Comparison of ENCODE assay signal across 12 cellular contexts in the genomic region with DNA sequence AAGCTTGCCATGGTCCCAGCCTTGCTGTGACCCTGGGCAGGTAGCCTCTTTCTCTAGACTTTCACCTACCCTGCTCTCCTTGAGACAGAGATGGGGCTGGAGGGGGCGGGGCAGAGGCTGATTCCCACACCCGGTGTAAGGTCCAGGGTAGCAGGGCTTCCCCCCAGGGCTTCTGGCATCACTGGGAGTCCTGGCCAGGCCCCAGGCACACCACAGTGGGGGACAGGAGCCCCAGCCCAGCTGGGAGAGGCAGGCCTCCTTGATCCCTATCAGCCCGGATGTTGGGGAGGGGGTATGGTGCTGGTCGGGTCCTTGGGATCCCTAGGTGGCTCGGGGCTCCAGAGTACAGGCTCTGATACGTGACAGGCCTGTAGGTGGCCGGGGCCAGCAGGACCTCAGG. TPM values are rescaled to one million over a fixed set of nuclear protein-coding genes. Genes with fewer than 3 reads are reported as not detected.
DNase-seq lines count a peak whose midpoint lies in the region; ATAC-seq, FAIRE-seq and TF ChIP-seq lines count a peak whose summit lies in the region.
"Had no signal": no experiment of that assay in that cellular context is flagged by ENCODE, and none has a peak within 500 bp of the region (broad histone marks: within the 10 kb centered on the region; RNA-seq: fewer than 3 reads in every experiment).

No MANE protein-coding gene starts in this region.

- FAIRE-seq in A549 (lab: Jason Lieb, UNC) = no peak

- peaks cover 4% of the 10 kb centered on the region; the same call in 1 of the 2 replicates for H3K36me3 ChIP-seq in HUES48 (ENCODE audit: control insufficient read depth, insufficient read depth, low read length)
- H3K36me3 ChIP-seq in colonic mucosa = no peaks in the 10 kb centered on the region

- no peak overlapping the region for H3K27ac Mint-ChIP-seq in nephron progenitor cell

- H3K36me3 Mint-ChIP-seq in nephron progenitor cell (ENCODE audit: low read depth) = peaks cover 11% of the 10 kb centered on the region

- ATAC-seq in A549 (no peak), GM18909 (IDR thresholded peaks at IDR 0.05; ENCODE audit: poor library complexity, unreplicated experiment) (no peak), GM18520 (IDR thresholded peaks at IDR 0.05; ENCODE audit: unreplicated experiment) (no peak)

- H3K27ac ChIP-seq in A549 (no peak overlapping the region), HUES48 (ENCODE audit: low read depth, low read length) (peak overlapping the region; percentile 93), colonic mucosa (no peak overlapping the region)

- 84% methylated on average over 6 of the region's 7 CpGs for WGBS in A549 (ENCODE audit: missing lambda C conversion rate)

- H3K9me3 Mint-ChIP-seq in nephron progenitor cell = peaks cover 4% of the 10 kb centered on the region

- CTCF ChIA-PET in A549 (lab: Yijun Ruan, JAX) = interaction anchor here (0.6 to 14.1 kb wide), 12 partner anchors 8 to 155 kb away, joined by 3 to 181 read pairs (median 21); a partner anchor contains a TSS

- H3K4me2 ChIP-seq in A549 = peak overlapping the region; percentile 81; the same call in 2 of the 3 replicates

- H3K4me1 Mint-ChIP-seq in nephron progenitor cell = peaks cover 35% of the 10 kb centered on the region

- H3K4me3 ChIP-seq in A549 = no peak overlapping the region
- H3K4me3 ChIP-seq in HUES48 (ENCODE audit: low read depth, low read length) = no peak overlapping the region
- no peak overlapping the region for H3K4me3 ChIP-seq in colonic mucosa

- H3K27me3 Mint-ChIP-seq in nephron progenitor cell (ENCODE audit: low read depth, poor library complexity) = peaks cover under 1% of the 10 kb centered on the region

- H3K27me3 ChIP-seq in HUES48 (ENCODE audit: control insufficient read depth, insufficient read depth, low read length) = no peaks in the 10 kb centered on the region
- no peaks in the 10 kb centered on the region for H3K27me3 ChIP-seq in colonic mucosa

- TF ChIP-seq POLR2A in A549 (IDR thresholded peaks at IDR 0.05; ENCODE audit: low read length) = no peak

- H3K9ac ChIP-seq in HUES48 (ENCODE audit: low read depth, low read length) (no peak overlapping the region; the same call in 1 of the 2 replicates), colonic mucosa (ENCODE audit: low read depth in 2 of 2, low read length in 2 of 2) (peak overlapping the region; percentile 58 to 85)

- H3K4me3 Mint-ChIP-seq in nephron progenitor cell = peak overlapping the region; percentile 90

- TF ChIP-seq CTCF in A549 (IDR thresholded peaks at IDR 0.05) (no peak), colonic mucosa (IDR thresholded peaks at IDR 0.05) (no peak), nephron progenitor cell (IDR thresholded peaks at IDR 0.05) (no peak)

- DNase-seq in A549 (ENCODE audit: low read depth in 1 of 2, low spot score in 1 of 2) (no peak), colonic mucosa (peak; percentile 65), nephron progenitor cell (no peak), NCI-H1436 treated with DMSO at 0.1 percent for 48 hours (lab: John Stamatoyannopoulos, UW) (no peak), activated gamma-delta T cell treated with Interleukin-2 at 50 U/mL for 16 hours (no peak)
- DNase-seq: occipital lobe had no signal

- H3K4me1 ChIP-seq in A549 (peaks cover 6% of the 10 kb centered on the region; the same call in 2 of the 3 replicates), HUES48 (ENCODE audit: control insufficient read depth, insufficient read depth, low read length) (peaks cover 11% of the 10 kb centered on the region; the same call in 1 of the 2 replicates), colonic mucosa (peaks cover 25% of the 10 kb centered on the region)

- TF ChIP-seq EP300 in A549 (IDR thresholded peaks at IDR 0.05) = no peak

- POLR2A ChIA-PET in A549 (lab: Yijun Ruan, JAX) = interaction anchor here (2.0 kb wide), 1 partner anchor 19 kb away, joined by 7 read pairs; a partner anchor contains a TSS

- no peak for TF ChIP-seq RAD21 in A549 (conservative IDR thresholded peaks at IDR 0.05 in 1 of 2, IDR thresholded peaks at IDR 0.05 in 1 of 2)

- intact Hi-C loops in colonic mucosa (cut with DNase I) = no loop called here

- no peaks in the 10 kb centered on the region for H3K9me3 ChIP-seq in A549
- no peaks in the 10 kb centered on the region for H3K9me3 ChIP-seq in HUES48 (ENCODE audit: control insufficient read depth, insufficient read depth, low read length)
- no peaks in the 10 kb centered on the region for H3K9me3 ChIP-seq in colonic mucosa

TF ChIP-seq in A549, 52 proteins besides CTCF, POLR2A, EP300 and RAD21:
- TF ChIP-seq ZSCAN20 (CRISPR knock-in tag; IDR thresholded peaks at IDR 0.05) (no peak), ZC3H11A (IDR thresholded peaks at IDR 0.05) (no peak), BHLHE40 (IDR thresholded peaks at IDR 0.05; ENCODE audit: low read depth, low read length) (no peak), HOXA7 (CRISPR knock-in tag; IDR thresholded peaks at IDR 0.05) (no peak)

RNA-seq across cellular contexts. Expression of a gene that starts 1.7 kb away (rescaled TPM):
- polyA plus RNA-seq in A549 (2011; rRNA removed) (1.8 and 2.6 TPM in 2 replicates), A549 (2017; fragmentation: RNase III; extraction: RNeasy Plus Mini Kit Qiagen cat#74134 plus additional on column Dnase treatment) (5.4 to 7.8 TPM (median 5.6 TPM) in 3 replicates)
- polyA plus RNA-seq in A549 (2012; cell fraction: cytosol; rRNA removed) = 10.3 and 13.0 TPM in 2 replicates
- 24.4 and 25.6 TPM in 2 replicates for polyA plus RNA-seq in A549 (2012; cell fraction: nucleus; rRNA removed)
- polyA minus RNA-seq in A549 (2011; rRNA and poly(A)+ RNA removed) = 1.0 and 3.1 TPM in 2 replicates
- total RNA-seq in colonic mucosa = 10 to 100 TPM; 35.1 to 52.5 TPM

RNA-seq across cellular contexts. Expression of a gene that starts 8.1 kb away (rescaled TPM):
- not detected in 2 replicates for polyA plus RNA-seq in A549 (2011; rRNA removed)
- not detected in 2 replicates for polyA plus RNA-seq in A549 (2012; cell fraction: cytosol; rRNA removed)
- not detected in 2 replicates for polyA plus RNA-seq in A549 (2012; cell fraction: nucleus; rRNA removed)
- not detected in 3 replicates for polyA plus RNA-seq in A549 (2017; fragmentation: RNase III; extraction: RNeasy Plus Mini Kit Qiagen cat#74134 plus additional on column Dnase treatment)
- not detected in 2 replicates for polyA minus RNA-seq in A549 (2011; rRNA and poly(A)+ RNA removed)
- 10 to 100 TPM in 1 of 2 donors, 1 to 10 TPM in 1; 7.8 to 19.3 TPM for total RNA-seq in colonic mucosa
- total RNA-seq: dermis microvascular lymphatic vessel endothelial cell; NCI-H460; occipital lobe; T-helper 1 cell treated with Interleukin-12 subunit alpha and Interleukin-12 subunit beta and Interleukin-4 antibody, amounts not matched to agents 30 ng/mL and 1 ng/mL, for 36 hours had no signal

RNA-seq across cellular contexts. Expression of a gene that starts 19.1 kb away (rescaled TPM):
- polyA plus RNA-seq in A549 (2011; rRNA removed) (1.4 and 1.8 TPM in 2 replicates), A549 (2017; fragmentation: RNase III; extraction: RNeasy Plus Mini Kit Qiagen cat#74134 plus additional on column Dnase treatment) (0.62 to 1.1 TPM (median 1.0 TPM) in 3 replicates)
- polyA plus RNA-seq in A549 (2012; cell fraction: cytosol; rRNA removed) = 1.5 and 2.3 TPM in 2 replicates
- polyA plus RNA-seq in A549 (2012; cell fraction: nucleus; rRNA removed) = 3.0 and 3.6 TPM in 2 replicates
- polyA minus RNA-seq in A549 (2011; rRNA and poly(A)+ RNA removed) = 1.2 TPM in 2 replicates
- 10 to 100 TPM; 10.6 to 13.8 TPM for total RNA-seq in colonic mucosa
- total RNA-seq: dermis microvascular lymphatic vessel endothelial cell; NCI-H460; T-helper 1 cell treated with Interleukin-12 subunit alpha and Interleukin-12 subunit beta and Interleukin-4 antibody, amounts not matched to agents 30 ng/mL and 1 ng/mL, for 36 hours had no signal

RNA-seq across cellular contexts. Expression of a gene that starts 24.7 kb away (rescaled TPM):
- 78.8 and 95.1 TPM in 2 replicates for polyA plus RNA-seq in A549 (2011; rRNA removed)
- 221 and 240 TPM in 2 replicates for polyA plus RNA-seq in A549 (2012; cell fraction: cytosol; rRNA removed)
- polyA plus RNA-seq in A549 (2012; cell fraction: nucleus; rRNA removed) = 604 and 688 TPM in 2 replicates
- polyA plus RNA-seq in A549 (2017; fragmentation: RNase III; extraction: RNeasy Plus Mini Kit Qiagen cat#74134 plus additional on column Dnase treatment) = 163 to 176 TPM (median 164 TPM) in 3 replicates
- 65.6 and 104 TPM in 2 replicates for polyA minus RNA-seq in A549 (2011; rRNA and poly(A)+ RNA removed)
- total RNA-seq in colonic mucosa = 100 to 1,000 TPM; 329 to 361 TPM

RNA-seq across cellular contexts. Expression of a gene that starts 43.0 kb away (rescaled TPM):
- not detected in 2 replicates for polyA plus RNA-seq in A549 (2011; rRNA removed)
- 0.01 TPM in 1 of 2 replicates, not detected in the other for polyA plus RNA-seq in A549 (2012; cell fraction: cytosol; rRNA removed)
- polyA plus RNA-seq in A549 (2012; cell fraction: nucleus; rRNA removed) = not detected in 2 replicates
- not detected in 3 replicates for polyA plus RNA-seq in A549 (2017; fragmentation: RNase III; extraction: RNeasy Plus Mini Kit Qiagen cat#74134 plus additional on column Dnase treatment)
- polyA minus RNA-seq in A549 (2011; rRNA and poly(A)+ RNA removed) = not detected in 2 replicates
- under 1 TPM; 0.08 to 0.89 TPM for total RNA-seq in colonic mucosa
- total RNA-seq: dermis microvascular lymphatic vessel endothelial cell; NCI-H460; occipital lobe; T-helper 1 cell treated with Interleukin-12 subunit alpha and Interleukin-12 subunit beta and Interleukin-4 antibody, amounts not matched to agents 30 ng/mL and 1 ng/mL, for 36 hours had no signal
